In the genomic region with DNA sequence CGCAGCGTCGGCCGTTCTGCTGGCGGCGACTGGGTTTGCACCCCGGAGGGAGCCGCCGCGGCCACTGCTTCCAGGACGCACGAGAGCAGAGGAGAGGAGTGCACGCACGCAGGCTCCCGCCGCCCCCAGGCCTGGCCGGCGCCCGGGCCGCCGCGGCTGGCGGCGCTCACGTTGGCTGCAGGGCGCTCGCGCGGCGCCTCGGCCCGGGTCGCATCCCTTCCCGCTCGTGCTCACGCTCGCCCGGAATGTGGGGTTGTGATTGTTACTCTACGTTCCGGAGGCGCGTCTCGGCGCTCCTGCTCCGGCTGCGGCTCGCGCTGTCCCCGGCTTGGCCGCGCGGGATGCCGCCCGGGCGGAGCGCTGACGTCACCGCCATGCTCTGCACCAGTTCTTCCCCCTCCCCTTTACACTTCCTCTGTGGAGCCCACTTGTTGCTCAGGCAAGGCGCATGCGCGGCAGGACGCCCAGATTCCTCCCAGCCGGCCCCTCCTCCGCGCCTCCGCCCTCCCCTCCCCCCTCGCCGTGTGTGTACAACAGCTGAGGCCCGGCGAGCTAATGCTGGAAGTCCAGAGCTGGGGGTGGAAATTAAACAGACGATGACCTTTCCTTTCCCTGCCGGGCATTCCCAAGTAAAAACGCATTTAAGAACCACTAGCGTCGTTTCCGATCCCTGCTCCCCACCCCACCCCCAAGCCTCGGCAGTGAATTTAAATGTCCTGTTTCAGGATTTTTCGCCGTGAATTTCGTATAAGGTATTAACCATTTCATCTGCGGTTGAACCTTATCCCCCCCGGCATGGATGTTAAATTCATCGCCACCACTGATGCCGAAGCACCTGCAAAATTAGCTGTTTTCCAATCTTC, we compare ENCODE assay signal across 8 cellular contexts. TPM values are rescaled to one million over a fixed set of nuclear protein-coding genes. Genes with fewer than 3 reads are reported as not detected.
DNase-seq lines count a peak whose midpoint lies in the region; ATAC-seq, FAIRE-seq and TF ChIP-seq lines count a peak whose summit lies in the region.

A gene (minus strand): TSS at position 325 of the 863 bp plus-strand sequence. CDS start 916 bp downstream, outside the sequence.

- H3K9ac ChIP-seq in astrocyte (ENCODE audit: low read length): peak within 1 kb of the TSS; percentile 95
- H3K9ac ChIP-seq in rectal smooth muscle tissue (ENCODE audit: low read length): peak within 1 kb of the TSS; percentile 95

- no peaks in the 10 kb centered on the region for H3K9me3 ChIP-seq in astrocyte (ENCODE audit: insufficient read depth, low read depth, low read length)
- H3K9me3 ChIP-seq in right cardiac atrium (ENCODE audit: control insufficient read depth, low read length): no peaks in the 10 kb centered on the region
- no peaks in the 10 kb centered on the region for H3K9me3 ChIP-seq in aorta (ENCODE audit: control insufficient read depth, low read length)

- peaks cover 28% of the 10 kb centered on the region for H3K4me1 Mint-ChIP-seq in astrocyte (ENCODE audit: low read depth, unreplicated experiment)

- H3K4me3 ChIP-seq in astrocyte (ENCODE audit: insufficient read depth, low read depth, low read length): peak within 1 kb of the TSS; percentile 90
- peak within 1 kb of the TSS; percentile 95 for H3K4me3 ChIP-seq in right cardiac atrium (ENCODE audit: low read length)
- peak within 1 kb of the TSS; percentile 70 for H3K4me3 ChIP-seq in rectal smooth muscle tissue (ENCODE audit: low read length)
- H3K4me3 ChIP-seq in aorta (ENCODE audit: low read length in 2 of 2): peak within 1 kb of the TSS; percentile 77 to 95

- peak within 1 kb of the TSS; percentile 81 for H3K4me3 Mint-ChIP-seq in astrocyte (ENCODE audit: unreplicated experiment)

- H3K4me1 ChIP-seq in astrocyte (ENCODE audit: insufficient read depth, low read length) (peaks cover 49% of the 10 kb centered on the region), right cardiac atrium (ENCODE audit: control insufficient read depth, insufficient read depth, low read length) (peaks cover 8% of the 10 kb centered on the region), rectal smooth muscle tissue (ENCODE audit: control insufficient read depth, insufficient read depth, low read length) (peaks cover 37% of the 10 kb centered on the region), aorta (ENCODE audit: control insufficient read depth in 1 of 2, insufficient read depth in 2 of 2, low read length in 2 of 2) (peaks cover 0 to 5% of the 10 kb centered on the region in 2 donors)

- peaks cover 13% of the 10 kb centered on the region for H3K36me3 Mint-ChIP-seq in astrocyte (ENCODE audit: low read depth, unreplicated experiment)

- peaks cover 43% of the 10 kb centered on the region for H3K79me2 ChIP-seq in astrocyte (ENCODE audit: insufficient read depth, low read length)

- peak within 1 kb of the TSS; percentile 61 for H2AFZ ChIP-seq in astrocyte (ENCODE audit: low read depth, low read length)

- H3K36me3 ChIP-seq in astrocyte (ENCODE audit: insufficient read depth, low read length) (no peaks in the 10 kb centered on the region), rectal smooth muscle tissue (ENCODE audit: control insufficient read depth, insufficient read depth, low read length) (peaks cover 4% of the 10 kb centered on the region), aorta (ENCODE audit: control insufficient read depth in 1 of 2, insufficient read depth in 2 of 2, low read length in 1 of 2) (no peaks in the 10 kb centered on the region)

- under 1% methylated on average over 84 of the region's 84 CpGs for WGBS in right cardiac atrium
- WGBS in aorta, 2 donors: 1% methylated on average over 77 to 84 of the region's 84 CpGs

- DNase-seq in NCI-H2081 (lab: John Stamatoyannopoulos, UW): peak; percentile 94 to 96
- peak; percentile 91 for DNase-seq in T-helper 9 cell
- peak; percentile 97 for DNase-seq in astrocyte (ENCODE audit: low read depth)
- peak; percentile 99 to 100 (median 100) for DNase-seq in right cardiac atrium
- DNase-seq in aorta: peak; percentile 99 to 100

- H3K27ac ChIP-seq in astrocyte (ENCODE audit: low read depth, low read length) (peak within 1 kb of the TSS; percentile 92), right cardiac atrium (ENCODE audit: low read length) (peak within 1 kb of the TSS; percentile 99), rectal smooth muscle tissue (ENCODE audit: low read depth, low read length) (peak within 1 kb of the TSS; percentile 100), aorta (ENCODE audit: low read depth in 1 of 2, low read length in 2 of 2) (peak within 1 kb of the TSS; percentile 89 to 100)

- intact Hi-C loops in right cardiac atrium (cut with DNase I): loop anchor here in 3 of 4 donors (5.0 to 10.0 kb wide), 2 partner anchors 71 to 114 kb away; no protein-coding TSS in a partner anchor
- intact Hi-C loops in aorta (cut with DNase I): loop anchor here in 1 of 2 donors (1.0 to 2.0 kb wide), 3 partner anchors 12 to 109 kb away; no protein-coding TSS in a partner anchor

- peak within 1 kb of the TSS; percentile 100 for H3K4me2 ChIP-seq in astrocyte (ENCODE audit: low read length)

- peaks cover 29% of the 10 kb centered on the region for H4K20me1 ChIP-seq in astrocyte (ENCODE audit: insufficient read depth, low read length)

- peak within 1 kb of the TSS; percentile 91 for H3K27ac Mint-ChIP-seq in astrocyte (ENCODE audit: unreplicated experiment)

- no peaks in the 10 kb centered on the region for H3K9me3 Mint-ChIP-seq in astrocyte (ENCODE audit: unreplicated experiment)

- no peaks in the 10 kb centered on the region for H3K27me3 Mint-ChIP-seq in astrocyte (ENCODE audit: low read depth, unreplicated experiment)

- no peaks in the 10 kb centered on the region for H3K27me3 ChIP-seq in astrocyte (ENCODE audit: insufficient read depth, low read length)
- H3K27me3 ChIP-seq in right cardiac atrium (ENCODE audit: control insufficient read depth, insufficient read depth): no peaks in the 10 kb centered on the region
- no peaks in the 10 kb centered on the region for H3K27me3 ChIP-seq in rectal smooth muscle tissue (ENCODE audit: control insufficient read depth, insufficient read depth, low read length)
- no peaks in the 10 kb centered on the region for H3K27me3 ChIP-seq in aorta (ENCODE audit: control insufficient read depth in 1 of 2, insufficient read depth in 2 of 2, low read length in 1 of 2)

- no peak for TF ChIP-seq CTCF in astrocyte (IDR thresholded peaks at IDR 0.05; ENCODE audit: insufficient read depth, low read depth, low read length)

- FAIRE-seq in astrocyte (lab: Jason Lieb, UNC): no peak

- ATAC-seq in GM18517 (IDR thresholded peaks at IDR 0.05; ENCODE audit: unreplicated experiment) (peak; percentile 87), HG03039 (IDR thresholded peaks at IDR 0.05; ENCODE audit: unreplicated experiment) (peak; percentile 73), right cardiac atrium (peak; percentile 77 to 81), aorta (ENCODE audit: low FRiP score) (peak; percentile 85)

RNA-seq across cellular contexts. Expression of the gene that starts here (rescaled TPM):
- 42.7 and 55.3 TPM in 2 replicates for total RNA-seq in astrocyte
- total RNA-seq in right cardiac atrium: 10 to 100 TPM; 43.5 to 61.2 (median 51.5) TPM
- 22.0 TPM for polyA plus RNA-seq in right cardiac atrium
- total RNA-seq in aorta: 10 to 100 TPM; 34.7 to 59.6 TPM
- 10 to 100 TPM in 1 of 2 donors, 1 to 10 TPM in 1; 3.4 to 13.0 TPM for polyA plus RNA-seq in aorta

Comparison
In these comparisons a context has a peak if more than half of its experiments do, and no peak if none do; other contexts are left out.
1. Peak in every context shown above with its lines: DNase-seq, ATAC-seq, H3K4me3 ChIP-seq and H3K27ac ChIP-seq.